In genomic region chr6:52284460-52285173, GRCh38 we compare ENCODE assay signal across 8 cellular contexts. TPM values are rescaled to one million over a fixed set of nuclear protein-coding genes. Genes with fewer than 3 reads are reported as not detected.
A peak's percentile ranks its signal among the peaks of the same experiment; 100 is the strongest.
DNase-seq lines count a peak whose midpoint lies in the region; ATAC-seq lines count a peak whose summit lies in the region.

TSS of gene MCM3 (minus strand) at chr6:52284742. CDS start at chr6:52284674, 68 bp downstream.

- H3K27ac Mint-ChIP-seq in activated CD8-positive, alpha-beta memory T cell treated with anti-CD3 and anti-CD28 coated beads, Interleukin-2, amount 10 ng/mL, durations not matched to agents 7 days and 5 days: peak within 1 kb of the TSS; percentile 42

- no peaks in the 10 kb centered on the region for H3K27me3 Mint-ChIP-seq in activated CD8-positive, alpha-beta memory T cell treated with anti-CD3 and anti-CD28 coated beads, Interleukin-2, amount 10 ng/mL, durations not matched to agents 7 days and 5 days

- H3K4me1 ChIP-seq in NT2/D1 (ENCODE audit: insufficient read depth, insufficient read length): no peaks in the 10 kb centered on the region

- ATAC-seq in GM21381 (IDR thresholded peaks at IDR 0.05; ENCODE audit: unreplicated experiment): peak; percentile 98
- peak; percentile 97 for ATAC-seq in activated CD8-positive, alpha-beta memory T cell treated with anti-CD3 and anti-CD28 coated beads, Interleukin-2, amount 10 ng/mL, durations not matched to agents 7 days and 5 days

- no peaks in the 10 kb centered on the region for H3K9me3 Mint-ChIP-seq in activated CD8-positive, alpha-beta memory T cell treated with anti-CD3 and anti-CD28 coated beads, Interleukin-2, amount 10 ng/mL, durations not matched to agents 7 days and 5 days (ENCODE audit: low read depth)

- CTCF ChIA-PET in activated CD8-positive, alpha-beta memory T cell treated with anti-CD3 and anti-CD28 coated beads, Interleukin-2, amount 10 ng/mL, durations not matched to agents 7 days and 5 days (lab: Charles Lee): interaction anchor here (0.9 to 7.5 kb wide), 23 partner anchors 11 to 135 kb away, joined by 3 to 132 read pairs (median 4); partner anchors contain the start of genes EFHC1 and PAQR8

- in situ Hi-C loops in endometrial microvascular endothelial cells (cut with HindIII; ENCODE audit: inconsistent ontology term, low pct_unique_long_range_greater_than_20kb, low sequenced_read_pairs): loop anchor here (25.0 kb wide), 1 partner anchor 103 kb away; no protein-coding TSS in a partner anchor

- DNase-seq in COR-L47 (lab: John Stamatoyannopoulos, UW): peak; percentile 99
- peak in 75 of 76 experiments; percentile 84 to 100 (median 99) for DNase-seq in HUDEP-2 (lab: John Stamatoyannopoulos, UW; ENCODE audit: unreplicated experiment in 76 of 76)
- peak; percentile 97 for DNase-seq in NT2/D1 (ENCODE audit: low read depth, low spot score)
- DNase-seq in activated CD8-positive, alpha-beta memory T cell treated with anti-CD3 and anti-CD28 coated beads, Interleukin-2, amount 10 ng/mL, durations not matched to agents 7 days and 5 days: peak; percentile 99
- peak; percentile 96 for DNase-seq in mesenteric fat pad (ENCODE audit: low spot score)
- peak; percentile 77 for DNase-seq in stimulated activated CD8-positive, alpha-beta memory T cell treated with anti-CD3 and anti-CD28 coated beads, Interleukin-15, amount 100 ng/mL, for 24 hours (ENCODE audit: low read depth)

- H3K27me3 ChIP-seq in NT2/D1 (ENCODE audit: insufficient read depth, insufficient read length): no peaks in the 10 kb centered on the region

- H3K4me3 ChIP-seq in NT2/D1 (ENCODE audit: insufficient read length, low read depth): peak within 1 kb of the TSS; percentile 88

- peaks cover 54% of the 10 kb centered on the region for H3K4me1 Mint-ChIP-seq in activated CD8-positive, alpha-beta memory T cell treated with anti-CD3 and anti-CD28 coated beads, Interleukin-2, amount 10 ng/mL, durations not matched to agents 7 days and 5 days

- no peaks in the 10 kb centered on the region for H3K9me3 ChIP-seq in NT2/D1 (ENCODE audit: insufficient read depth, low read length)

- H3K36me3 ChIP-seq in NT2/D1 (ENCODE audit: insufficient read depth, insufficient read length, low read length): peaks cover 31% of the 10 kb centered on the region

- peak within 1 kb of the TSS; percentile 94 for H3K9ac ChIP-seq in NT2/D1 (ENCODE audit: insufficient read length, low read depth)

- H3K36me3 Mint-ChIP-seq in activated CD8-positive, alpha-beta memory T cell treated with anti-CD3 and anti-CD28 coated beads, Interleukin-2, amount 10 ng/mL, durations not matched to agents 7 days and 5 days: peaks cover 37% of the 10 kb centered on the region

- H3K4me3 Mint-ChIP-seq in activated CD8-positive, alpha-beta memory T cell treated with anti-CD3 and anti-CD28 coated beads, Interleukin-2, amount 10 ng/mL, durations not matched to agents 7 days and 5 days: no peak within 1 kb of the TSS

RNA-seq across cellular contexts. Expression of gene MCM3, which starts in this region (rescaled TPM):
- total RNA-seq in activated CD8-positive, alpha-beta memory T cell treated with anti-CD3 and anti-CD28 coated beads, Interleukin-2, amount 10 ng/mL, durations not matched to agents 7 days and 5 days: 100 to 1,000 TPM; 248 to 262 TPM
- total RNA-seq in endometrial microvascular endothelial cells (ENCODE audit: inconsistent ontology term) (147 TPM), mesenteric fat pad (22.2 TPM)

Comparison
In these comparisons a context has a peak if more than half of its experiments do, and no peak if none do; other contexts are left out.
1. Peak in every context shown above with its lines: DNase-seq, ATAC-seq and H3K4me3 ChIP-seq.